16 cellular contexts compared by ENCODE assay signal in the genomic region with DNA sequence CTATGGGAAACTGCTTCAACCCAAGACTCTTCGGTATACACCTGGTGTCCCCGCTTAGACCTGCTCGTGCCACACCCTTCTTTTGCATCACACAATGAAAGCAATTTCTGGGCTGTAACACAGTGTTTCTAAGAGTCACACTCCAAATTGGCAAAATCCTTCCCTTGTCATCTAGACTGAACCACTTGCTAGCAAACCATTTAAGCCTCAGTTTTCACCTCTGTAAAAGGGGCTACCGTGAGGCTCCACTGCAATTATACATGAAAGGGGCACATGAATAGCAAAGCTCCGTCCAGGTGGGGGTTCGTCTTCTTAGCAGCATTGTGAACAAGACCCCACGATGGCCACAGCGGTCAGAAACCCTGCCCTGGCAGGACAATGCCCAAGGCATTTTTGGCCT.
A peak's percentile ranks its signal among the peaks of the same experiment; 100 is the strongest.
DNase-seq lines count a peak whose midpoint lies in the region; ATAC-seq and TF ChIP-seq lines count a peak whose summit lies in the region.
"Had no signal": no experiment of that assay in that cellular context is flagged by ENCODE, and none has a peak within 500 bp of the region (broad histone marks: within the 10 kb centered on the region; RNA-seq: fewer than 3 reads in every experiment).

No MANE protein-coding gene starts in this region.

- H3K4me3 ChIP-seq in colonic mucosa: no peak overlapping the region
- H3K4me3 ChIP-seq in transverse colon: no peak overlapping the region

- TF ChIP-seq EP300 in transverse colon (IDR thresholded peaks at IDR 0.05; ENCODE audit: low read depth): no peak

- no peaks in the 10 kb centered on the region for H3K9me3 Mint-ChIP-seq in naive B cell

- H3K4me1 ChIP-seq in colonic mucosa (peaks cover 6% of the 10 kb centered on the region), transverse colon (peaks cover 0 to 20% (median 8%) of the 10 kb centered on the region in 4 donors)

- intact Hi-C loops in colonic mucosa (cut with DNase I): no loop called here
- intact Hi-C loops in transverse colon (cut with DNase I; ENCODE audit: low total_unique reads): loop anchor here (10.0 kb wide), 1 partner anchor 198 kb away; no protein-coding TSS in a partner anchor

- H3K36me3 ChIP-seq in colonic mucosa: no peaks in the 10 kb centered on the region
- H3K36me3 ChIP-seq in transverse colon: no peaks in the 10 kb centered on the region

- no peak overlapping the region for H3K9ac ChIP-seq in colonic mucosa (ENCODE audit: low read depth in 2 of 2, low read length in 2 of 2)

- H3K9me3 ChIP-seq in colonic mucosa (no peaks in the 10 kb centered on the region), transverse colon (no peaks in the 10 kb centered on the region)

- in situ Hi-C loops in transverse colon (cut with MboI; ENCODE audit: low pct_ligation_motif_present in 1 of 4, low pct_unique_long_range_greater_than_20kb in 1 of 4, low sequenced_read_pairs in 3 of 4): loop anchor here in 1 of 4 donors (25.0 kb wide), 1 partner anchor 495 kb away; no protein-coding TSS in a partner anchor

- no peak for TF ChIP-seq CTCF in colonic mucosa (IDR thresholded peaks at IDR 0.05)
- no peak for TF ChIP-seq CTCF in transverse colon (IDR thresholded peaks at IDR 0.05)

- H3K27me3 Mint-ChIP-seq in naive B cell: no peaks in the 10 kb centered on the region

- H3K4me1 Mint-ChIP-seq in naive B cell: peaks cover 32 to 60% (median 41%) of the 10 kb centered on the region in 3 donors

- 60 to 68% methylated on average over 2 to 8 of the region's 8 CpGs for WGBS in transverse colon (ENCODE audit: low coverage in 1 of 2), 2 donors

- TF ChIP-seq POLR2A in transverse colon (IDR thresholded peaks at IDR 0.05): no peak
- no peak for TF ChIP-seq POLR2A in erythroblast (IDR thresholded peaks at IDR 0.05; ENCODE audit: low read length)

- peak overlapping the region in 5 of 6 donors; percentile 36 to 91 (median 82) for H3K27ac Mint-ChIP-seq in naive B cell

- H3K4me3 Mint-ChIP-seq in naive B cell: peak overlapping the region in 1 of 8 donors; percentile 26

- H3K36me3 Mint-ChIP-seq in naive B cell: peaks cover 22 to 39% of the 10 kb centered on the region in 2 donors

- ATAC-seq in naive B cell (ENCODE audit: low read depth in 2 of 2): no peak
- ATAC-seq: Right ventricle myocardium inferior had no signal

- DNase-seq in NCI-H748 (lab: John Stamatoyannopoulos, UW; ENCODE audit: unreplicated experiment): peak; percentile 58
- DNase-seq in NCI-H748 treated with DMSO at 0.1 percent for 48 hours (lab: John Stamatoyannopoulos, UW): no peak
- DNase-seq in colonic mucosa: no peak
- no peak for DNase-seq in naive B cell
- DNase-seq in transverse colon: no peak
- no peak for DNase-seq in erythroblast (lab: John Stamatoyannopoulos, UW)
- DNase-seq in effector CD8-positive, alpha-beta T cell (lab: John Stamatoyannopoulos, UW): no peak
- DNase-seq in NCI-H2029 treated with DMSO at 0.1 percent for 48 hours (lab: John Stamatoyannopoulos, UW): no peak
- DNase-seq: C1 segment of cervical spinal cord, GDM1, HCEC 1CT, NCI-H1694 treated with DMSO at 0.1 percent for 48 hours, NCI-H2107, NCI-H226, NCI-H524 had no signal

- no peaks in the 10 kb centered on the region for H3K27me3 ChIP-seq in colonic mucosa
- H3K27me3 ChIP-seq in transverse colon: no peaks in the 10 kb centered on the region

- peak overlapping the region; percentile 56 for H3K27ac ChIP-seq in colonic mucosa
- peak overlapping the region in 3 of 4 donors; percentile 46 to 64 (median 64) for H3K27ac ChIP-seq in transverse colon
